ENCODE assay signal across 3 cellular contexts in genomic region chr19:13729859-13730258, GRCh38.
TF ChIP-seq lines count a peak whose summit lies in the region.

No MANE protein-coding gene starts in this region.

TF ChIP-seq in SK-N-SH, 30 proteins besides CTCF, POLR2A, EP300 and RAD21:
- no peak for TF ChIP-seq EZH2phosphoT487 (IDR thresholded peaks at IDR 0.05; ENCODE audit: borderline replicate concordance, low read depth)
- TF ChIP-seq MAX (IDR thresholded peaks at IDR 0.05; ENCODE audit: low read depth): no peak
TF ChIP-seq in SK-N-SH: peak in this region for 0.

TF ChIP-seq in SK-N-SH treated with all-trans-retinoic acid at 6 μM for 48 hours, 23 proteins besides CTCF, POLR2A, EP300 and RAD21:
- TF ChIP-seq RARB (CRISPR knock-in tag; IDR thresholded peaks at IDR 0.05): no peak
- TF ChIP-seq CREB5 (CRISPR knock-in tag; IDR thresholded peaks at IDR 0.05; ENCODE audit: low read depth): no peak
- TF ChIP-seq, protein P1, sequence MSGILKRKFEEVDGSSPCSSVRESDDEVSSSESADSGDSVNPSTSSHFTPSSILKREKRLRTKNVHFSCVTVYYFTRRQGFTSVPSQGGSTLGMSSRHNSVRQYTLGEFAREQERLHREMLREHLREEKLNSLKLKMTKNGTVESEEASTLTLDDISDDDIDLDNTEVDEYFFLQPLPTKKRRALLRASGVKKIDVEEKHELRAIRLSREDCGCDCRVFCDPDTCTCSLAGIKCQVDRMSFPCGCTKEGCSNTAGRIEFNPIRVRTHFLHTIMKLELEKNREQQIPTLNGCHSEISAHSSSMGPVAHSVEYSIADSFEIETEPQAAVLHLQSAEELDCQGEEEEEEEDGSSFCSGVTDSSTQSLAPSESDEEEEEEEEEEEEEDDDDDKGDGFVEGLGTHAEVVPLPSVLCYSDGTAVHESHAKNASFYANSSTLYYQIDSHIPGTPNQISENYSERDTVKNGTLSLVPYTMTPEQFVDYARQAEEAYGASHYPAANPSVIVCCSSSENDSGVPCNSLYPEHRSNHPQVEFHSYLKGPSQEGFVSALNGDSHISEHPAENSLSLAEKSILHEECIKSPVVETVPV (CRISPR knock-in tag; IDR thresholded peaks at IDR 0.05): no peak
- TF ChIP-seq ZC3H10 (CRISPR knock-in tag; IDR thresholded peaks at IDR 0.05): no peak
- no peak for TF ChIP-seq ZNF8 (CRISPR knock-in tag; IDR thresholded peaks at IDR 0.05)
- no peak for TF ChIP-seq PPARA (CRISPR knock-in tag; IDR thresholded peaks at IDR 0.05; ENCODE audit: borderline replicate concordance)
- no peak for TF ChIP-seq ZFP30 (CRISPR knock-in tag; IDR thresholded peaks at IDR 0.05)
- TF ChIP-seq OSR1 (CRISPR knock-in tag; IDR thresholded peaks at IDR 0.05): no peak
- no peak for TF ChIP-seq ZNF565 (CRISPR knock-in tag; conservative IDR thresholded peaks at IDR 0.05; ENCODE audit: low read depth)

TF ChIP-seq in endothelial cell of umbilical vein, 7 proteins besides CTCF, POLR2A, EP300 and RAD21:
- TF ChIP-seq MYC (IDR thresholded peaks at IDR 0.05; ENCODE audit: low read depth, low read length): no peak
- TF ChIP-seq FOS (IDR thresholded peaks at IDR 0.05; ENCODE audit: borderline replicate concordance, insufficient read depth, low read length): no peak
- no peak for TF ChIP-seq POLR2AphosphoS5 (IDR thresholded peaks at IDR 0.05; ENCODE audit: insufficient read depth, low read depth, low read length)
- TF ChIP-seq JUN (IDR thresholded peaks at IDR 0.05; ENCODE audit: borderline replicate concordance, insufficient read depth, insufficient read length, low read depth): no peak
- TF ChIP-seq EZH2 (IDR thresholded peaks at IDR 0.05; ENCODE audit: borderline replicate concordance, low read depth, low read length, severe bottlenecking): no peak
- no peak for TF ChIP-seq MAX (IDR thresholded peaks at IDR 0.05; ENCODE audit: insufficient read depth, insufficient read length)
- no peak for TF ChIP-seq GATA2 (IDR thresholded peaks at IDR 0.05; ENCODE audit: insufficient read depth, insufficient read length, low read depth, low read length)
